Comparison of ENCODE assay signal across 22 cellular contexts in the genomic region with DNA sequence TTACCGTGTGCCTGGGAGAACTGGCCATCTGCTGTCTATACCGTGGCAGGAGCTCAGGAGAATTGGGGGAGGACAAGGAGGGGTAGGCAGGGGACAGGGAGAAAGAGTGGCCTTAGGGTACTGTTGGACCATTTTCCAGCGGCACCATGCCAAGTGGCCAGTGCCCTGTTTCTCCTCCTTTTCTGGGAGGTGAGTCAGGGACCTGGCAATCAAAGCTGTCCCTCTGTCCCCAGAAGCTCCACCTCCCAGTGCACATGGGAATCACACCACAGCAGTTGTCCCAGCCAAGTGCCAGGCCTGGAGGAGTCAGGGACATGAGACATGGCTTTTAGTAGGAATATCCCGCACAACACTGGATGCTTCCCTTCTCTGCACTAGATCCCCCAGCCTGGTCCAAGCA.
DNase-seq lines count a peak whose midpoint lies in the region; ATAC-seq, FAIRE-seq and TF ChIP-seq lines count a peak whose summit lies in the region.
"Had no signal": no experiment of that assay in that cellular context is flagged by ENCODE, and none has a peak within 500 bp of the region (broad histone marks: within the 10 kb centered on the region; RNA-seq: fewer than 3 reads in every experiment).

No MANE protein-coding gene starts in this region.

- DNase-seq in HepG2 (ENCODE audit: low spot score) (no peak), heart right ventricle (peak; percentile 66 to 80), osteocyte (ENCODE audit: extremely low spot score, unreplicated experiment) (no peak), DMS114 treated with DMSO at 0.1 percent for 48 hours (lab: John Stamatoyannopoulos, UW; ENCODE audit: unreplicated experiment) (no peak), NCI-H1930 (lab: John Stamatoyannopoulos, UW) (no peak)
- DNase-seq in central memory CD4-positive, alpha-beta T cell: no peak
- DNase-seq: activated CD4-positive, alpha-beta T cell treated with anti-CD3 and anti-CD28 coated beads, Interleukin-2, amount 10 ng/mL, durations not matched to agents 7 days and 5 days; Calu3; colonic mucosa; GM23248; lower lobe of right lung; NCI-H1105 treated with DMSO at 0.1 percent for 48 hours; upper lobe of right lung had no signal

- H3K9me3 ChIP-seq in liver (ENCODE audit: control insufficient read depth in 4 of 4, low read length in 3 of 4) (no peaks in the 10 kb centered on the region), HepG2 (ENCODE audit: low read length) (no peaks in the 10 kb centered on the region), heart right ventricle (no peaks in the 10 kb centered on the region)
- H3K9me3 ChIP-seq: A549, colonic mucosa, lower lobe of right lung, upper lobe of right lung had no signal

- peak overlapping the region; percentile 11 for H3K27ac Mint-ChIP-seq in osteocyte (ENCODE audit: unreplicated experiment)
- H3K27ac Mint-ChIP-seq: activated naive CD8-positive, alpha-beta T cell; activated T-helper 2 cell treated with anti-CD3 and anti-CD28 coated beads, Interferon-gamma antibody, Interleukin-2, Interleukin-4, amounts not matched to agents 10 μg/mL and 5 μg/mL and 100 μg/mL, durations not matched to agents 14 hours and 24 hours and 36 hours had no signal

- TF ChIP-seq EP300 in HepG2 (IDR thresholded peaks at IDR 0.05; ENCODE audit: low read depth in 2 of 2, low read length in 2 of 2) (no peak), HepG2 (CRISPR knock-in tag; IDR thresholded peaks at IDR 0.05; ENCODE audit: borderline replicate concordance) (no peak)

- BruUV-seq in HepG2 (replicated peaks; lab: Mats Ljungman, UMichigan): no TSS peak

- in situ Hi-C loops in HepG2 (cut with HindIII; ENCODE audit: extremely low pct_ligation_motif_present, low pct_unique_long_range_greater_than_20kb): no loop called here

- CTCF ChIA-PET in HepG2 (lab: Yijun Ruan, JAX; ENCODE audit: low intra/inter-chr PET ratio, low total read pairs): no interaction called here

- peak overlapping the region in 1 of 3 donors; percentile 16 for H3K4me3 ChIP-seq in liver (ENCODE audit: low read depth in 1 of 3, low read length in 3 of 3)
- H3K4me3 ChIP-seq in HepG2 (replicated peaks in 1 of 3; ENCODE audit: insufficient read depth in 1 of 3, low read depth in 2 of 3, low read length in 3 of 3): no peak overlapping the region
- peak overlapping the region in 5 of 10 donors; percentile 6 to 24 (median 18) for H3K4me3 ChIP-seq in heart right ventricle
- H3K4me3 ChIP-seq: A549, colonic mucosa, GM23248, lower lobe of right lung, upper lobe of right lung had no signal

- POLR2A ChIA-PET in HepG2 (lab: Yijun Ruan, JAX): no interaction called here

- H3K9ac ChIP-seq in liver (ENCODE audit: low read depth in 1 of 2, low read length in 2 of 2) (peak overlapping the region; percentile 40 to 73), HepG2 (ENCODE audit: insufficient read depth, low read depth, low read length) (no peak overlapping the region)
- H3K9ac ChIP-seq: GM23248 had no signal

- TF ChIP-seq RAD21 in liver (IDR thresholded peaks at IDR 0.05) (peak in 1 of 2 donors; percentile 49), HepG2 (CRISPR knock-in tag; IDR thresholded peaks at IDR 0.05) (no peak)

- H3K36me3 Mint-ChIP-seq in osteocyte (ENCODE audit: unreplicated experiment): peaks cover 46% of the 10 kb centered on the region

- intact Hi-C loops in HepG2 (cut with micrococcal nuclease; ENCODE audit: unreplicated experiment) (no loop called here), heart right ventricle (cut with DNase I) (no loop called here)

- no peak overlapping the region for H3K4me3 Mint-ChIP-seq in osteocyte (ENCODE audit: unreplicated experiment)
- H3K4me3 Mint-ChIP-seq: activated CD4-positive, alpha-beta T cell treated with anti-CD3 and anti-CD28 coated beads, Interleukin-2, amount 10 ng/mL, durations not matched to agents 7 days and 5 days; activated naive CD8-positive, alpha-beta T cell; T-helper 2 cell treated with Interferon-gamma antibody and Interleukin-4, amounts not matched to agents 5 μg/mL and 100 μg/mL, for 36 hours had no signal

- H3K4me1 Mint-ChIP-seq in osteocyte (ENCODE audit: unreplicated experiment): no peaks in the 10 kb centered on the region

- no peak for TF ChIP-seq POLR2A in HepG2 (IDR thresholded peaks at IDR 0.05; ENCODE audit: insufficient read depth in 1 of 2, low read depth in 2 of 2, low read length in 2 of 2)

- no peak for FAIRE-seq in HepG2 (lab: Jason Lieb, UNC)
- FAIRE-seq: A549, RCC 7860 had no signal

- WGBS in liver: 37% methylated on average over 4 of the region's 4 CpGs
- 94% methylated on average over 4 of the region's 4 CpGs for WGBS in HepG2 (ENCODE audit: low lambda C conversion rate)
- WGBS in heart right ventricle, 2 donors: 46 to 66% methylated on average over 4 of the region's 4 CpGs

- TF ChIP-seq CTCF in liver (IDR thresholded peaks at IDR 0.05; ENCODE audit: low read depth, low read length, missing input control) (no peak), HepG2 (CRISPR knock-in tag; IDR thresholded peaks at IDR 0.05) (no peak), heart right ventricle (IDR thresholded peaks at IDR 0.05) (no peak), osteocyte (IDR thresholded peaks at IDR 0.05) (no peak)

- H3K27me3 Mint-ChIP-seq in osteocyte (ENCODE audit: unreplicated experiment): no peaks in the 10 kb centered on the region
- H3K27me3 Mint-ChIP-seq: activated naive CD8-positive, alpha-beta T cell had no signal

- ATAC-seq in HepG2: no peak
- ATAC-seq in heart right ventricle: peak; percentile 68 to 88 (median 86)
- no peak for ATAC-seq in GM19455 (IDR thresholded peaks at IDR 0.05; ENCODE audit: unreplicated experiment)
- ATAC-seq: A549, lower lobe of right lung, upper lobe of right lung had no signal

- no peak overlapping the region for H3K4me2 ChIP-seq in HepG2 (ENCODE audit: low read depth, low read length)
- H3K4me2 ChIP-seq: A549 had no signal

- no peaks in the 10 kb centered on the region for H4K20me1 ChIP-seq in HepG2 (ENCODE audit: insufficient read depth, low read length)

- H2AFZ ChIP-seq in HepG2 (ENCODE audit: low read length): no peak overlapping the region
- H2AFZ ChIP-seq: GM23248 had no signal

- no peaks in the 10 kb centered on the region for H3K79me2 ChIP-seq in HepG2 (ENCODE audit: insufficient read depth, low read length)

- H3K27ac ChIP-seq in liver (ENCODE audit: low read depth in 1 of 2, low read length in 2 of 2) (peak overlapping the region; percentile 95 to 97), HepG2 (ENCODE audit: extremely low read length, insufficient read depth, low read length) (no peak overlapping the region), heart right ventricle (peak overlapping the region; percentile 78 to 98 (median 92))
- H3K27ac ChIP-seq: A549, C4-2B, colonic mucosa, GM23248, lower lobe of right lung, upper lobe of right lung, VCaP had no signal

- H3K36me3 ChIP-seq in liver (ENCODE audit: control insufficient read depth in 4 of 4, insufficient read depth in 3 of 4, low read depth in 1 of 4, low read length in 3 of 4) (peaks cover 0 to 15% (median 10%) of the 10 kb centered on the region in 4 donors), HepG2 (replicated peaks in 1 of 2; ENCODE audit: control insufficient read depth in 1 of 2, insufficient read depth in 2 of 2, low read length in 2 of 2) (peaks cover 56 to 97% of the 10 kb centered on the region in 2 experiments), heart right ventricle (peaks cover 0 to 94% (median 26%) of the 10 kb centered on the region in 9 donors)
- H3K36me3 ChIP-seq: colonic mucosa had no signal

- H3K4me1 ChIP-seq in liver (ENCODE audit: control insufficient read depth in 4 of 4, insufficient read depth in 4 of 4, low read length in 3 of 4) (peaks cover 4 to 50% (median 25%) of the 10 kb centered on the region in 4 donors), HepG2 (ENCODE audit: insufficient read depth, low read length) (peaks cover 7% of the 10 kb centered on the region; the same call in 1 of the 2 replicates), heart right ventricle (peaks cover 0 to 59% (median 37%) of the 10 kb centered on the region in 9 donors)
- H3K4me1 ChIP-seq: A549, colonic mucosa had no signal

- no peaks in the 10 kb centered on the region for H3K9me3 Mint-ChIP-seq in osteocyte (ENCODE audit: unreplicated experiment)
- H3K9me3 Mint-ChIP-seq: activated CD4-positive, alpha-beta T cell treated with anti-CD3 and anti-CD28 coated beads, Interleukin-2, amount 10 ng/mL, durations not matched to agents 7 days and 5 days; activated T-helper 2 cell treated with anti-CD3 and anti-CD28 coated beads, Interferon-gamma antibody, Interleukin-2, Interleukin-4, amounts not matched to agents 10 μg/mL and 5 μg/mL and 100 μg/mL, durations not matched to agents 14 hours and 24 hours and 36 hours; T-helper 2 cell treated with Interferon-gamma antibody and Interleukin-4, amounts not matched to agents 5 μg/mL and 100 μg/mL, for 36 hours had no signal

- no peaks in the 10 kb centered on the region for H3K27me3 ChIP-seq in liver (ENCODE audit: control insufficient read depth in 4 of 4, insufficient read depth in 4 of 4, low read length in 3 of 4)
- no peaks in the 10 kb centered on the region for H3K27me3 ChIP-seq in HepG2 (ENCODE audit: control insufficient read depth in 1 of 2, insufficient read depth in 2 of 2, low read length in 2 of 2)
- H3K27me3 ChIP-seq in heart right ventricle: no peaks in the 10 kb centered on the region
- H3K27me3 ChIP-seq: colonic mucosa, upper lobe of right lung had no signal

TF ChIP-seq in liver, 16 proteins besides CTCF, POLR2A, EP300 and RAD21 (continues in another document):
- TF ChIP-seq RXRA (IDR thresholded peaks at IDR 0.05): peak; percentile 61 to 84
- TF ChIP-seq GABPA (IDR thresholded peaks at IDR 0.05 in 1 of 2, conservative IDR thresholded peaks at IDR 0.05 in 1 of 2): no peak
- peak; percentile 44 for TF ChIP-seq SP1 (IDR thresholded peaks at IDR 0.05)
- TF ChIP-seq TAF1 (conservative IDR thresholded peaks at IDR 0.05): no peak
- TF ChIP-seq JUND (IDR thresholded peaks at IDR 0.05): peak; percentile 83 to 91
- TF ChIP-seq HNF4G (IDR thresholded peaks at IDR 0.05): no peak
- no peak for TF ChIP-seq FOXA2 (IDR thresholded peaks at IDR 0.05)
- TF ChIP-seq HNF4A (conservative IDR thresholded peaks at IDR 0.05): peak; percentile 67 to 82
- TF ChIP-seq EGR1 (IDR thresholded peaks at IDR 0.05; ENCODE audit: low read depth in 2 of 2): no peak

TF ChIP-seq in HepG2, 621 proteins besides CTCF, POLR2A, EP300 and RAD21 (continues in another document):
- no peak for TF ChIP-seq HDAC6 (IDR thresholded peaks at IDR 0.05; ENCODE audit: low read depth, low read length)
- TF ChIP-seq POLR2AphosphoS2 (IDR thresholded peaks at IDR 0.05; ENCODE audit: low read depth, low read length): no peak
- no peak for TF ChIP-seq ERF (CRISPR knock-in tag; IDR thresholded peaks at IDR 0.05)
- TF ChIP-seq SRSF9 (IDR thresholded peaks at IDR 0.05; ENCODE audit: borderline replicate concordance, insufficient read depth, low read depth, low read length, poor library complexity, severe bottlenecking): no peak

Comparison
In these comparisons a context has a peak if more than half of its experiments do, and no peak if none do; other contexts are left out.
1. ATAC-seq: peak in heart right ventricle (8 of 8); none in HepG2 (single experiment) and GM19455 (single experiment).
2. DNase-seq: peak in heart right ventricle (2 of 2); none in HepG2 (single experiment), osteocyte (single experiment), central memory CD4-positive, alpha-beta T cell (single experiment), DMS114 treated with DMSO at 0.1 percent for 48 hours (single experiment) and NCI-H1930 (0 of 2).